In the genomic region with DNA sequence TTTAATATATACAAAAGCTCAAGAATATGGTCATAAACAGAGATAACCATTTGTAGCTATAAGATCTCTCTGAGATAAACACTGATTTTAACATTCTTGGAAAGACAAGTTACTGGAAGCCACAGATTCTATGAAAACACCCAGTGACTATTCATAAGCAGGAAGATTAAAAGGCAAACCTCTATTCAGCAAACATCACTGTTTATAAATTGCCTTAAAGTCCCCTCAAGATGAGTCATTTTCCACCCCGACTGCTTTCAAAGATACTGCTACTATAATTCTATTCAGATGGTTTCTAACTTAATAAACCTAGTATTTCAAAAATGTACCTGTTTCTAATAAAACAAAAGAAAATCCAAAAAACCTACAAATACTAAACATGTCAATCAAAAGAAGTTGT, we compare ENCODE assay signal across 1 cellular context.
TF ChIP-seq lines count a peak whose summit lies in the region.

No MANE protein-coding gene starts in this region.

TF ChIP-seq in endothelial cell of umbilical vein, 7 proteins besides CTCF, POLR2A, EP300 and RAD21:
- TF ChIP-seq POLR2AphosphoS5 (IDR thresholded peaks at IDR 0.05; ENCODE audit: insufficient read depth, low read depth, low read length) (no peak), JUN (IDR thresholded peaks at IDR 0.05; ENCODE audit: borderline replicate concordance, insufficient read depth, insufficient read length, low read depth) (peak; percentile 27), GATA2 (IDR thresholded peaks at IDR 0.05; ENCODE audit: insufficient read depth, insufficient read length, low read depth, low read length) (no peak), EZH2 (IDR thresholded peaks at IDR 0.05; ENCODE audit: borderline replicate concordance, low read depth, low read length, severe bottlenecking) (no peak), MYC (IDR thresholded peaks at IDR 0.05; ENCODE audit: low read depth, low read length) (no peak), FOS (IDR thresholded peaks at IDR 0.05; ENCODE audit: borderline replicate concordance, insufficient read depth, low read length) (peak; percentile 86)
- TF ChIP-seq, protein P1, sequence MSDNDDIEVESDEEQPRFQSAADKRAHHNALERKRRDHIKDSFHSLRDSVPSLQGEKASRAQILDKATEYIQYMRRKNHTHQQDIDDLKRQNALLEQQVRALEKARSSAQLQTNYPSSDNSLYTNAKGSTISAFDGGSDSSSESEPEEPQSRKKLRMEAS (IDR thresholded peaks at IDR 0.05; ENCODE audit: insufficient read depth, insufficient read length) = no peak
